2 cellular contexts compared by ENCODE assay signal in genomic region chr1:203700901-203701300, GRCh38.
TF ChIP-seq lines count a peak whose summit lies in the region.

No MANE protein-coding gene starts in this region.

TF ChIP-seq in SK-N-SH treated with all-trans-retinoic acid at 6 μM for 48 hours, 23 proteins besides CTCF, POLR2A, EP300 and RAD21 (continued from another document):
- no peak for TF ChIP-seq GLIS3 (CRISPR knock-in tag; IDR thresholded peaks at IDR 0.05)
- no peak for TF ChIP-seq CSRNP3 (CRISPR knock-in tag; IDR thresholded peaks at IDR 0.05)
- no peak for TF ChIP-seq ZFP3 (CRISPR knock-in tag; IDR thresholded peaks at IDR 0.05)
- no peak for TF ChIP-seq ARNTL (CRISPR knock-in tag; IDR thresholded peaks at IDR 0.05; ENCODE audit: borderline replicate concordance, low read depth)
- no peak for TF ChIP-seq ISL1 (CRISPR knock-in tag; IDR thresholded peaks at IDR 0.05)
- no peak for TF ChIP-seq PPARA (CRISPR knock-in tag; IDR thresholded peaks at IDR 0.05; ENCODE audit: borderline replicate concordance)
- TF ChIP-seq ZC3H10 (CRISPR knock-in tag; IDR thresholded peaks at IDR 0.05), result no peak
- TF ChIP-seq ZNF565 (CRISPR knock-in tag; conservative IDR thresholded peaks at IDR 0.05; ENCODE audit: low read depth), result no peak
- no peak for TF ChIP-seq TSHZ2 (CRISPR knock-in tag; IDR thresholded peaks at IDR 0.05)
- no peak for TF ChIP-seq PATZ1 (CRISPR knock-in tag; IDR thresholded peaks at IDR 0.05; ENCODE audit: borderline replicate concordance)
- TF ChIP-seq POU6F1 (CRISPR knock-in tag; IDR thresholded peaks at IDR 0.05; ENCODE audit: borderline replicate concordance, low read depth), result no peak
- TF ChIP-seq CSDC2 (CRISPR knock-in tag; IDR thresholded peaks at IDR 0.05), result no peak
- no peak for TF ChIP-seq CREB5 (CRISPR knock-in tag; IDR thresholded peaks at IDR 0.05; ENCODE audit: low read depth)
- TF ChIP-seq ZNF70 (CRISPR knock-in tag; IDR thresholded peaks at IDR 0.05), result no peak
- no peak for TF ChIP-seq ZFP30 (CRISPR knock-in tag; IDR thresholded peaks at IDR 0.05)
- no peak for TF ChIP-seq RARB (CRISPR knock-in tag; IDR thresholded peaks at IDR 0.05)
- no peak for TF ChIP-seq SNAI2 (CRISPR knock-in tag; IDR thresholded peaks at IDR 0.05)
- TF ChIP-seq TOX (CRISPR knock-in tag; IDR thresholded peaks at IDR 0.05; ENCODE audit: borderline replicate concordance), result no peak
- TF ChIP-seq ESRRG (CRISPR knock-in tag; IDR thresholded peaks at IDR 0.05), result no peak
TF ChIP-seq in SK-N-SH treated with all-trans-retinoic acid at 6 μM for 48 hours: peak in this region for 0.

TF ChIP-seq in SK-N-SH, 30 proteins besides CTCF, POLR2A, EP300 and RAD21 (continued from another document):
- TF ChIP-seq MEF2A (IDR thresholded peaks at IDR 0.05; ENCODE audit: borderline replicate concordance, low read depth) (no peak), USF2 (IDR thresholded peaks at IDR 0.05; ENCODE audit: borderline replicate concordance, low read depth, low read length) (no peak)
